In genomic region chr18:37160038-37160745, GRCh38 we compare ENCODE assay signal across 19 cellular contexts.
"Had no signal": no experiment of that assay in that cellular context is flagged by ENCODE, and none has a peak within 500 bp of the region (broad histone marks: within the 10 kb centered on the region; RNA-seq: fewer than 3 reads in every experiment).

No MANE protein-coding gene starts in this region.

- H3K27me3 Mint-ChIP-seq: activated naive CD8-positive, alpha-beta T cell treated with anti-CD3 and anti-CD28 coated beads, Interleukin-2, amount 10 ng/mL, durations not matched to agents 7 days and 5 days had no signal

- H3K27me3 ChIP-seq: ascending aorta, cardiac muscle cell, colonic mucosa, gastroesophageal sphincter, neural progenitor cell, ovary, stomach, thyroid gland, uterus had no signal

- H3K9me3 ChIP-seq: ascending aorta, colonic mucosa, gastroesophageal sphincter, ovary, stomach, thyroid gland, uterus had no signal

- H2AFZ ChIP-seq: neural progenitor cell had no signal

- H3K9me3 Mint-ChIP-seq: neural progenitor cell had no signal

- H3K4me2 ChIP-seq: neural progenitor cell had no signal

- H3K27ac Mint-ChIP-seq: activated naive CD8-positive, alpha-beta T cell treated with anti-CD3 and anti-CD28 coated beads, Interleukin-2, amount 10 ng/mL, durations not matched to agents 7 days and 5 days; immature natural killer cell; neural progenitor cell had no signal

- ATAC-seq: gastroesophageal sphincter, left ventricle myocardium superior had no signal

- DNase-seq: activated CD4-positive, alpha-beta T cell treated with anti-CD3 and anti-CD28 coated beads, Interleukin-2, amount 50 U/mL, for 4 hours; activated CD4-positive, CD25-positive, alpha-beta regulatory T cell treated with anti-CD3 and anti-CD28 coated beads, Interleukin-2, amount 50 U/mL, for 72 hours; activated gamma-delta T cell; activated naive CD8-positive, alpha-beta T cell treated with anti-CD3 and anti-CD28 coated beads, Interleukin-2, amount 10 ng/mL, durations not matched to agents 7 days and 5 days; activated T-cell treated with anti-CD3 and anti-CD28 coated beads, Interleukin-2, amount 50 U/mL, for 1 hour; colonic mucosa; effector CD8-positive, alpha-beta T cell; immature natural killer cell; left ventricle myocardium superior; ovary; stomach; T-helper 2 cell; thyroid gland; uterus had no signal

- H3K4me1 ChIP-seq: colonic mucosa, gastroesophageal sphincter, uterus had no signal

- H3K36me3 ChIP-seq: ascending aorta, cardiac muscle cell, colonic mucosa, neural progenitor cell, ovary, thyroid gland, uterus had no signal

- H3K4me3 ChIP-seq: ascending aorta, cardiac muscle cell, colonic mucosa, gastroesophageal sphincter, neural progenitor cell, ovary, skin epidermis, stomach, thyroid gland, uterus had no signal

- H3K9ac ChIP-seq: neural progenitor cell had no signal

- H3K4me3 Mint-ChIP-seq: activated naive CD8-positive, alpha-beta T cell treated with anti-CD3 and anti-CD28 coated beads, Interleukin-2, amount 10 ng/mL, durations not matched to agents 7 days and 5 days; immature natural killer cell; neural progenitor cell had no signal

- H3K4me1 Mint-ChIP-seq: activated naive CD8-positive, alpha-beta T cell treated with anti-CD3 and anti-CD28 coated beads, Interleukin-2, amount 10 ng/mL, durations not matched to agents 7 days and 5 days; immature natural killer cell had no signal

- H3K27ac ChIP-seq: cardiac muscle cell, colonic mucosa, gastroesophageal sphincter, neural progenitor cell, ovary, skin epidermis, stomach, thyroid gland, uterus had no signal
